ENCODE assay signal across 11 cellular contexts in the genomic region with DNA sequence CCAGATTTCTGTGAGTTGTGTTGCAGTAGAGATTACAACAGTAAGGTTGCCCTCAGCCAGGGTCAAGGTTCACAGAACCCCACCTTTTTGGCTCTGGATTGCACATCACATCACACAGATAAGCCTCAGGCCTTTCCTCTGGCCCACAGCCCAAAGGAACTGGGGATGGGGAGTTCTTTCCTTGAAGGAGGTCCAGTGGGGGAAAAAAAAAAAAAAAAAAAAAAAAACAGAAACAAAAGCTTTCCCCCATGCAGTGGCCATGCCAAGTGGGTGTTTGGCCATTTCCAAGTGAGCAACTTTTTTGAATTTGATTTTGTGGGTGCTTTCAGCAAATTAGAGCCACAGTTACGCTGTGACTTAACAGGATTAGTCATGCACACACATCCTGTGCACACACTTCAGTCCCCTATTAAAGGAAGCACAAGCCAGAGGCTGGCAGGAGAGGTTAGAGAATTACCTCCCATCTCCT.
DNase-seq lines count a peak whose midpoint lies in the region; ATAC-seq, FAIRE-seq and TF ChIP-seq lines count a peak whose summit lies in the region.
"Had no signal": no experiment of that assay in that cellular context is flagged by ENCODE, and none has a peak within 500 bp of the region (broad histone marks: within the 10 kb centered on the region; RNA-seq: fewer than 3 reads in every experiment).

No MANE protein-coding gene starts in this region.

- CTCF ChIA-PET in activated CD8-positive, alpha-beta memory T cell treated with anti-CD3 and anti-CD28 coated beads, Interleukin-2, amount 10 ng/mL, durations not matched to agents 7 days and 5 days (lab: Charles Lee), result no interaction called here
- CTCF ChIA-PET in T-cell (lab: Charles Lee), result no interaction called here

- ATAC-seq in activated CD8-positive, alpha-beta memory T cell treated with anti-CD3 and anti-CD28 coated beads, Interleukin-2, amount 10 ng/mL, durations not matched to agents 7 days and 5 days, result peak; percentile 53
- ATAC-seq in T-cell (replicated peaks in 1 of 4), result no peak

- H3K9me3 Mint-ChIP-seq in activated CD8-positive, alpha-beta memory T cell treated with anti-CD3 and anti-CD28 coated beads, Interleukin-2, amount 10 ng/mL, durations not matched to agents 7 days and 5 days (ENCODE audit: low read depth), result no peaks in the 10 kb centered on the region
- H3K9me3 Mint-ChIP-seq in CD14-positive monocyte, result peaks cover 0 to 10% (median 5%) of the 10 kb centered on the region in 7 donors
- no peaks in the 10 kb centered on the region for H3K9me3 Mint-ChIP-seq in T-cell

- TF ChIP-seq CTCF in cardiac fibroblast (IDR thresholded peaks at IDR 0.05; ENCODE audit: low read depth, low read length) (no peak), CD14-positive monocyte (IDR thresholded peaks at IDR 0.05) (no peak)

- H3K4me3 Mint-ChIP-seq in activated CD8-positive, alpha-beta memory T cell treated with anti-CD3 and anti-CD28 coated beads, Interleukin-2, amount 10 ng/mL, durations not matched to agents 7 days and 5 days, result no peak overlapping the region
- H3K4me3 Mint-ChIP-seq in CD14-positive monocyte (no peak overlapping the region), T-cell (no peak overlapping the region)

- peaks cover 11% of the 10 kb centered on the region for H3K4me1 Mint-ChIP-seq in activated CD8-positive, alpha-beta memory T cell treated with anti-CD3 and anti-CD28 coated beads, Interleukin-2, amount 10 ng/mL, durations not matched to agents 7 days and 5 days
- H3K4me1 Mint-ChIP-seq in CD14-positive monocyte, result peaks cover 3% of the 10 kb centered on the region
- no peaks in the 10 kb centered on the region for H3K4me1 Mint-ChIP-seq in T-cell

- H3K27ac Mint-ChIP-seq in activated CD8-positive, alpha-beta memory T cell treated with anti-CD3 and anti-CD28 coated beads, Interleukin-2, amount 10 ng/mL, durations not matched to agents 7 days and 5 days, result no peak overlapping the region
- H3K27ac Mint-ChIP-seq in CD14-positive monocyte (no peak overlapping the region), T-cell (no peak overlapping the region)

- no peaks in the 10 kb centered on the region for H3K4me1 ChIP-seq in small intestine (ENCODE audit: control insufficient read depth in 2 of 2, insufficient read depth in 1 of 2, low read depth in 1 of 2, low read length in 1 of 2)
- H3K4me1 ChIP-seq: upper lobe of left lung had no signal

- H3K36me3 Mint-ChIP-seq in activated CD8-positive, alpha-beta memory T cell treated with anti-CD3 and anti-CD28 coated beads, Interleukin-2, amount 10 ng/mL, durations not matched to agents 7 days and 5 days, result no peaks in the 10 kb centered on the region
- H3K36me3 Mint-ChIP-seq in CD14-positive monocyte, result no peaks in the 10 kb centered on the region
- H3K36me3 Mint-ChIP-seq in T-cell, result no peaks in the 10 kb centered on the region

- no peak overlapping the region for H3K27ac ChIP-seq in small intestine (ENCODE audit: low read depth in 1 of 2, low read length in 1 of 2)
- H3K27ac ChIP-seq: upper lobe of left lung had no signal

- no peak for FAIRE-seq in small intestine (lab: Jason Lieb, UNC)
- FAIRE-seq: endometrium had no signal

- H3K27me3 ChIP-seq in small intestine (ENCODE audit: control insufficient read depth in 2 of 2, insufficient read depth in 2 of 2, low read length in 2 of 2), result no peaks in the 10 kb centered on the region
- H3K27me3 ChIP-seq: adrenal gland, upper lobe of left lung had no signal

- POLR2A ChIA-PET in T-cell (lab: Charles Lee), result no interaction called here

- H3K36me3 ChIP-seq in small intestine (ENCODE audit: control insufficient read depth in 2 of 2, insufficient read depth in 2 of 2, low read length in 2 of 2), result no peaks in the 10 kb centered on the region
- H3K36me3 ChIP-seq: adrenal gland, upper lobe of left lung had no signal

- peaks cover 38% of the 10 kb centered on the region for H3K27me3 Mint-ChIP-seq in activated CD8-positive, alpha-beta memory T cell treated with anti-CD3 and anti-CD28 coated beads, Interleukin-2, amount 10 ng/mL, durations not matched to agents 7 days and 5 days
- H3K27me3 Mint-ChIP-seq in CD14-positive monocyte (ENCODE audit: low read depth in 3 of 3), result peaks cover 0 to 7% (median 3%) of the 10 kb centered on the region in 3 donors
- H3K27me3 Mint-ChIP-seq in T-cell, result peaks cover 18 to 24% of the 10 kb centered on the region in 2 donors

- no peak overlapping the region for H3K4me3 ChIP-seq in cardiac fibroblast (replicated peaks in 1 of 2; ENCODE audit: low read depth in 2 of 2, low read length in 2 of 2)
- no peak overlapping the region for H3K4me3 ChIP-seq in small intestine (ENCODE audit: low read depth in 1 of 2, low read length in 2 of 2)
- H3K4me3 ChIP-seq: adrenal gland, upper lobe of left lung had no signal

- 50 to 72% (median 60%) methylated on average over 1 of the region's 1 CpG for WGBS in small intestine, 3 donors

- intact Hi-C loops in CD14-positive monocyte (cut with micrococcal nuclease), result no loop called here

- DNase-seq in activated CD8-positive, alpha-beta memory T cell treated with anti-CD3 and anti-CD28 coated beads, Interleukin-2, amount 10 ng/mL, durations not matched to agents 7 days and 5 days, result no peak
- DNase-seq in activated CD8-positive, alpha-beta memory T cell treated with anti-CD3 and anti-CD28 coated beads, Interleukin-2, amount 50 U/mL, for 48 hours, result no peak
- DNase-seq in MV-4-11 (lab: John Stamatoyannopoulos, UW) (peak; percentile 54), cardiac fibroblast (ENCODE audit: low read depth in 2 of 2) (peak; percentile 47 to 48), small intestine (peak; percentile 59), CD14-positive monocyte (ENCODE audit: low spot score) (no peak), T-cell (no peak), ecto neural progenitor cell (ENCODE audit: low spot score) (no peak)
- DNase-seq: upper lobe of left lung had no signal

- no peaks in the 10 kb centered on the region for H3K9me3 ChIP-seq in small intestine (ENCODE audit: control insufficient read depth, low read depth)
- H3K9me3 ChIP-seq: adrenal gland, upper lobe of left lung had no signal

Comparison
In these comparisons a context has a peak if more than half of its experiments do, and no peak if none do; other contexts are left out.
1. DNase-seq: peak in MV-4-11 (single experiment), cardiac fibroblast (2 of 2) and small intestine (single experiment); none in activated CD8-positive, alpha-beta memory T cell treated with anti-CD3 and anti-CD28 coated beads, Interleukin-2, amount 10 ng/mL, durations not matched to agents 7 days and 5 days (single experiment), activated CD8-positive, alpha-beta memory T cell treated with anti-CD3 and anti-CD28 coated beads, Interleukin-2, amount 50 U/mL, for 48 hours (single experiment), CD14-positive monocyte (single experiment), T-cell (0 of 34) and ecto neural progenitor cell (single experiment).